1 cellular context compared by ENCODE assay signal in genomic region chr16:67846320-67847063, GRCh38.
A peak's percentile ranks its signal among the peaks of the same experiment; 100 is the strongest.
TF ChIP-seq lines count a peak whose summit lies in the region.

NUTF2 (plus strand) TSS chr16:67846933; CDS start chr16:67865131, 18,198 bp downstream.

TF ChIP-seq in GM12878, 131 proteins besides CTCF, POLR2A, EP300 and RAD21 (continued from another document and continues in another):
- TF ChIP-seq RB1 (IDR thresholded peaks at IDR 0.05; ENCODE audit: borderline replicate concordance) (no peak; the same call in 1 of the 2 replicates), NR2C1 (IDR thresholded peaks at IDR 0.05) (peak; percentile 84), RELA (IDR thresholded peaks at IDR 0.05; ENCODE audit: borderline replicate concordance, partially characterized antibody) (peak; percentile 65), RUNX3 (IDR thresholded peaks at IDR 0.05; ENCODE audit: low read length) (peak; percentile 87), SMAD5 (IDR thresholded peaks at IDR 0.05; ENCODE audit: low read depth) (no peak; the same call in 1 of the 2 replicates), RFX5 (IDR thresholded peaks at IDR 0.05; ENCODE audit: low read depth, low read length) (no peak), TCF3 (IDR thresholded peaks at IDR 0.05; ENCODE audit: borderline replicate concordance, insufficient read depth, low read depth, low read length) (peak; percentile 69; the same call in 1 of the 2 replicates), TARDBP (IDR thresholded peaks at IDR 0.05; ENCODE audit: borderline replicate concordance) (peak; percentile 95), CBFB (IDR thresholded peaks at IDR 0.05; ENCODE audit: low read depth) (peak; percentile 74), IRF3 (IDR thresholded peaks at IDR 0.05) (no peak), SUZ12 (IDR thresholded peaks at IDR 0.05; ENCODE audit: unreplicated experiment) (no peak), TCF12 (IDR thresholded peaks at IDR 0.05; ENCODE audit: low read depth, low read length) (peak; percentile 37; the same call in 1 of the 2 replicates), POLR2AphosphoS5 (IDR thresholded peaks at IDR 0.05; ENCODE audit: low read length) (peak; percentile 76; the same call in 1 of the 2 replicates), FOXK2 (IDR thresholded peaks at IDR 0.05) (no peak), SIX5 (IDR thresholded peaks at IDR 0.05; ENCODE audit: low read depth, low read length, severe bottlenecking) (peak; percentile 95), NBN (IDR thresholded peaks at IDR 0.05) (peak; percentile 75), CREB1 (IDR thresholded peaks at IDR 0.05; ENCODE audit: low read depth) (peak; percentile 82), JUNB (IDR thresholded peaks at IDR 0.05) (no peak), STAT1 (conservative IDR thresholded peaks at IDR 0.05) (peak; percentile 53; the same call in 1 of the 2 replicates), EGR1 (IDR thresholded peaks at IDR 0.05; ENCODE audit: borderline replicate concordance in 1 of 2, low read depth in 2 of 2, low read length in 2 of 2) (peak in 1 of 2 experiments; percentile 87; a peak in 2 of 3 replicates), JUND (IDR thresholded peaks at IDR 0.05; ENCODE audit: low read depth, low read length) (no peak), STAT3 (IDR thresholded peaks at IDR 0.05; ENCODE audit: low read depth, low read length) (no peak), NRF1 (conservative IDR thresholded peaks at IDR 0.05; ENCODE audit: low read depth, low read length) (no peak), POLR2AphosphoS2 (IDR thresholded peaks at IDR 0.05; ENCODE audit: low read depth, low read length) (0 out of 2 replicates have a peak, but pooled peaks have one; percentile 23), PRDM15 (CRISPR knock-in tag; IDR thresholded peaks at IDR 0.05) (no peak), BHLHE40 (IDR thresholded peaks at IDR 0.05; ENCODE audit: borderline replicate concordance in 1 of 2, low read depth in 2 of 2, low read length in 1 of 2) (peak in 1 of 2 experiments; percentile 69; a peak in 2 of 4 replicates), E2F8 (IDR thresholded peaks at IDR 0.05; ENCODE audit: low read depth, partially characterized antibody) (peak; percentile 52), ZNF274 (IDR thresholded peaks at IDR 0.05; ENCODE audit: insufficient read depth, insufficient read length) (no peak), PAX8 (IDR thresholded peaks at IDR 0.05) (no peak), GATAD2B (conservative IDR thresholded peaks at IDR 0.05; ENCODE audit: low read depth) (peak; percentile 77), MEF2B (IDR thresholded peaks at IDR 0.05; ENCODE audit: partially characterized antibody, poor library complexity, severe bottlenecking) (peak; percentile 90), SMARCA5 (IDR thresholded peaks at IDR 0.05) (no peak), CBX3 (IDR thresholded peaks at IDR 0.05; ENCODE audit: borderline replicate concordance, low read depth) (no peak), FOXM1 (IDR thresholded peaks at IDR 0.05; ENCODE audit: low read depth, low read length) (no peak), BACH1 (IDR thresholded peaks at IDR 0.05; ENCODE audit: borderline replicate concordance) (peak; percentile 11; the same call in 1 of the 2 replicates), REST (IDR thresholded peaks at IDR 0.05; ENCODE audit: low read depth, low read length) (no peak), PML (IDR thresholded peaks at IDR 0.05; ENCODE audit: low read length) (peak; percentile 83; the same call in 1 of the 2 replicates), SREBF2 (IDR thresholded peaks at IDR 0.05; ENCODE audit: low read length) (no peak), MYC (IDR thresholded peaks at IDR 0.05; ENCODE audit: insufficient read depth, insufficient read length, insufficient replicate concordance, low read length, severe bottlenecking) (no peak), SP1 (IDR thresholded peaks at IDR 0.05; ENCODE audit: low read depth, low read length) (peak; percentile 70)
- TF ChIP-seq, protein P1, sequence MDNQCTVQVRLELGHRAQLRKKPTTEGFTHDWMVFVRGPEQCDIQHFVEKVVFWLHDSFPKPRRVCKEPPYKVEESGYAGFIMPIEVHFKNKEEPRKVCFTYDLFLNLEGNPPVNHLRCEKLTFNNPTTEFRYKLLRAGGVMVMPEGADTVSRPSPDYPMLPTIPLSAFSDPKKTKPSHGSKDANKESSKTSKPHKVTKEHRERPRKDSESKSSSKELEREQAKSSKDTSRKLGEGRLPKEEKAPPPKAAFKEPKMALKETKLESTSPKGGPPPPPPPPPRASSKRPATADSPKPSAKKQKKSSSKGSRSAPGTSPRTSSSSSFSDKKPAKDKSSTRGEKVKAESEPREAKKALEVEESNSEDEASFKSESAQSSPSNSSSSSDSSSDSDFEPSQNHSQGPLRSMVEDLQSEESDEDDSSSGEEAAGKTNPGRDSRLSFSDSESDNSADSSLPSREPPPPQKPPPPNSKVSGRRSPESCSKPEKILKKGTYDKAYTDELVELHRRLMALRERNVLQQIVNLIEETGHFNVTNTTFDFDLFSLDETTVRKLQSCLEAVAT (IDR thresholded peaks at IDR 0.05), result peak; percentile 59; the same call in 1 of the 2 replicates
- TF ChIP-seq, protein P2, sequence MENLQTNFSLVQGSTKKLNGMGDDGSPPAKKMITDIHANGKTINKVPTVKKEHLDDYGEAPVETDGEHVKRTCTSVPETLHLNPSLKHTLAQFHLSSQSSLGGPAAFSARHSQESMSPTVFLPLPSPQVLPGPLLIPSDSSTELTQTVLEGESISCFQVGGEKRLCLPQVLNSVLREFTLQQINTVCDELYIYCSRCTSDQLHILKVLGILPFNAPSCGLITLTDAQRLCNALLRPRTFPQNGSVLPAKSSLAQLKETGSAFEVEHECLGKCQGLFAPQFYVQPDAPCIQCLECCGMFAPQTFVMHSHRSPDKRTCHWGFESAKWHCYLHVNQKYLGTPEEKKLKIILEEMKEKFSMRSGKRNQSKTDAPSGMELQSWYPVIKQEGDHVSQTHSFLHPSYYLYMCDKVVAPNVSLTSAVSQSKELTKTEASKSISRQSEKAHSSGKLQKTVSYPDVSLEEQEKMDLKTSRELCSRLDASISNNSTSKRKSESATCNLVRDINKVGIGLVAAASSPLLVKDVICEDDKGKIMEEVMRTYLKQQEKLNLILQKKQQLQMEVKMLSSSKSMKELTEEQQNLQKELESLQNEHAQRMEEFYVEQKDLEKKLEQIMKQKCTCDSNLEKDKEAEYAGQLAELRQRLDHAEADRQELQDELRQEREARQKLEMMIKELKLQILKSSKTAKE (IDR thresholded peaks at IDR 0.05; ENCODE audit: low read depth, poor library complexity, severe bottlenecking), result no peak
- TF ChIP-seq, protein P3, sequence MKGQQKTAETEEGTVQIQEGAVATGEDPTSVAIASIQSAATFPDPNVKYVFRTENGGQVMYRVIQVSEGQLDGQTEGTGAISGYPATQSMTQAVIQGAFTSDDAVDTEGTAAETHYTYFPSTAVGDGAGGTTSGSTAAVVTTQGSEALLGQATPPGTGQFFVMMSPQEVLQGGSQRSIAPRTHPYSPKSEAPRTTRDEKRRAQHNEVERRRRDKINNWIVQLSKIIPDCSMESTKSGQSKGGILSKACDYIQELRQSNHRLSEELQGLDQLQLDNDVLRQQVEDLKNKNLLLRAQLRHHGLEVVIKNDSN (IDR thresholded peaks at IDR 0.05; ENCODE audit: borderline replicate concordance, extremely low read length, insufficient read depth, low read depth, low read length), result no peak
- TF ChIP-seq, protein P4, sequence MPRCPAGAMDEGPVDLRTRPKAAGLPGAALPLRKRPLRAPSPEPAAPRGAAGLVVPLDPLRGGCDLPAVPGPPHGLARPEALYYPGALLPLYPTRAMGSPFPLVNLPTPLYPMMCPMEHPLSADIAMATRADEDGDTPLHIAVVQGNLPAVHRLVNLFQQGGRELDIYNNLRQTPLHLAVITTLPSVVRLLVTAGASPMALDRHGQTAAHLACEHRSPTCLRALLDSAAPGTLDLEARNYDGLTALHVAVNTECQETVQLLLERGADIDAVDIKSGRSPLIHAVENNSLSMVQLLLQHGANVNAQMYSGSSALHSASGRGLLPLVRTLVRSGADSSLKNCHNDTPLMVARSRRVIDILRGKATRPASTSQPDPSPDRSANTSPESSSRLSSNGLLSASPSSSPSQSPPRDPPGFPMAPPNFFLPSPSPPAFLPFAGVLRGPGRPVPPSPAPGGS (IDR thresholded peaks at IDR 0.05; ENCODE audit: borderline replicate concordance, insufficient read depth, low read depth, low read length, poor library complexity, severe bottlenecking), result no peak
